Comparison of ENCODE assay signal across 1 cellular context in genomic region chr17:7856840-7857723, GRCh38.
TF ChIP-seq lines count a peak whose summit lies in the region.

NAA38 (minus strand) TSS chr17:7857559; CDS start chr17:7857463, 96 bp downstream.

TF ChIP-seq in HepG2, 621 proteins besides CTCF, POLR2A, EP300 and RAD21 (continued from another document and continues in another):
- TF ChIP-seq, protein P1, sequence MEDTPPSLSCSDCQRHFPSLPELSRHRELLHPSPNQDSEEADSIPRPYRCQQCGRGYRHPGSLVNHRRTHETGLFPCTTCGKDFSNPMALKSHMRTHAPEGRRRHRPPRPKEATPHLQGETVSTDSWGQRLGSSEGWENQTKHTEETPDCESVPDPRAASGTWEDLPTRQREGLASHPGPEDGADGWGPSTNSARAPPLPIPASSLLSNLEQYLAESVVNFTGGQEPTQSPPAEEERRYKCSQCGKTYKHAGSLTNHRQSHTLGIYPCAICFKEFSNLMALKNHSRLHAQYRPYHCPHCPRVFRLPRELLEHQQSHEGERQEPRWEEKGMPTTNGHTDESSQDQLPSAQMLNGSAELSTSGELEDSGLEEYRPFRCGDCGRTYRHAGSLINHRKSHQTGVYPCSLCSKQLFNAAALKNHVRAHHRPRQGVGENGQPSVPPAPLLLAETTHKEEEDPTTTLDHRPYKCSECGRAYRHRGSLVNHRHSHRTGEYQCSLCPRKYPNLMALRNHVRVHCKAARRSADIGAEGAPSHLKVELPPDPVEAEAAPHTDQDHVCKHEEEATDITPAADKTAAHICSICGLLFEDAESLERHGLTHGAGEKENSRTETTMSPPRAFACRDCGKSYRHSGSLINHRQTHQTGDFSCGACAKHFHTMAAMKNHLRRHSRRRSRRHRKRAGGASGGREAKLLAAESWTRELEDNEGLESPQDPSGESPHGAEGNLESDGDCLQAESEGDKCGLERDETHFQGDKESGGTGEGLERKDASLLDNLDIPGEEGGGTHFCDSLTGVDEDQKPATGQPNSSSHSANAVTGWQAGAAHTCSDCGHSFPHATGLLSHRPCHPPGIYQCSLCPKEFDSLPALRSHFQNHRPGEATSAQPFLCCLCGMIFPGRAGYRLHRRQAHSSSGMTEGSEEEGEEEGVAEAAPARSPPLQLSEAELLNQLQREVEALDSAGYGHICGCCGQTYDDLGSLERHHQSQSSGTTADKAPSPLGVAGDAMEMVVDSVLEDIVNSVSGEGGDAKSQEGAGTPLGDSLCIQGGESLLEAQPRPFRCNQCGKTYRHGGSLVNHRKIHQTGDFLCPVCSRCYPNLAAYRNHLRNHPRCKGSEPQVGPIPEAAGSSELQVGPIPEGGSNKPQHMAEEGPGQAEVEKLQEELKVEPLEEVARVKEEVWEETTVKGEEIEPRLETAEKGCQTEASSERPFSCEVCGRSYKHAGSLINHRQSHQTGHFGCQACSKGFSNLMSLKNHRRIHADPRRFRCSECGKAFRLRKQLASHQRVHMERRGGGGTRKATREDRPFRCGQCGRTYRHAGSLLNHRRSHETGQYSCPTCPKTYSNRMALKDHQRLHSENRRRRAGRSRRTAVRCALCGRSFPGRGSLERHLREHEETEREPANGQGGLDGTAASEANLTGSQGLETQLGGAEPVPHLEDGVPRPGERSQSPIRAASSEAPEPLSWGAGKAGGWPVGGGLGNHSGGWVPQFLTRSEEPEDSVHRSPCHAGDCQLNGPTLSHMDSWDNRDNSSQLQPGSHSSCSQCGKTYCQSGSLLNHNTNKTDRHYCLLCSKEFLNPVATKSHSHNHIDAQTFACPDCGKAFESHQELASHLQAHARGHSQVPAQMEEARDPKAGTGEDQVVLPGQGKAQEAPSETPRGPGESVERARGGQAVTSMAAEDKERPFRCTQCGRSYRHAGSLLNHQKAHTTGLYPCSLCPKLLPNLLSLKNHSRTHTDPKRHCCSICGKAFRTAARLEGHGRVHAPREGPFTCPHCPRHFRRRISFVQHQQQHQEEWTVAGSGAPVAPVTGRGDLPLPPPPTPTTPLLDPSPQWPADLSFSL (CRISPR knock-in tag; IDR thresholded peaks at IDR 0.05) = no peak
- peak; percentile 96 for TF ChIP-seq AGO1 (IDR thresholded peaks at IDR 0.05; ENCODE audit: low read depth, low read length, poor library complexity, severe bottlenecking)
- no peak for TF ChIP-seq ZNF431 (CRISPR knock-in tag; IDR thresholded peaks at IDR 0.05; ENCODE audit: borderline replicate concordance, low read depth)
- no peak for TF ChIP-seq AKAP8 (CRISPR knock-in tag; IDR thresholded peaks at IDR 0.05)
- peak; percentile 86 for TF ChIP-seq RFX1 (IDR thresholded peaks at IDR 0.05)
- no peak for TF ChIP-seq SSRP1 (CRISPR knock-in tag; IDR thresholded peaks at IDR 0.05)
- no peak for TF ChIP-seq SRSF4 (IDR thresholded peaks at IDR 0.05; ENCODE audit: low read depth, low read length, poor library complexity, severe bottlenecking)
- no peak for TF ChIP-seq PRMT3 (CRISPR knock-in tag; IDR thresholded peaks at IDR 0.05; ENCODE audit: borderline replicate concordance, low read depth)
- TF ChIP-seq NR2F6 (IDR thresholded peaks at IDR 0.05) = no peak
- TF ChIP-seq NR2F6 (CRISPR knock-in tag; IDR thresholded peaks at IDR 0.05) = peak; percentile 70
- no peak for TF ChIP-seq SMYD3 (CRISPR knock-in tag; IDR thresholded peaks at IDR 0.05)
- no peak for TF ChIP-seq ZNF282 (IDR thresholded peaks at IDR 0.05; ENCODE audit: partially characterized antibody)
- 0 out of 2 replicates have a peak, but pooled peaks have one; percentile 57 for TF ChIP-seq ZNF768 (CRISPR knock-in tag; IDR thresholded peaks at IDR 0.05)
- 0 out of 2 replicates have a peak, but pooled peaks have one; percentile 73 for TF ChIP-seq RBAK (CRISPR knock-in tag; IDR thresholded peaks at IDR 0.05)
- peak; percentile 56; the same call in 1 of the 2 replicates for TF ChIP-seq KLF6 (CRISPR knock-in tag; IDR thresholded peaks at IDR 0.05)
- TF ChIP-seq CHD4 (IDR thresholded peaks at IDR 0.05; ENCODE audit: borderline replicate concordance, low read length) = no peak
- TF ChIP-seq ZNF33A (CRISPR knock-in tag; IDR thresholded peaks at IDR 0.05; ENCODE audit: borderline replicate concordance) = no peak
- no peak for TF ChIP-seq MAZ (IDR thresholded peaks at IDR 0.05; ENCODE audit: borderline replicate concordance, low read depth, low read length)
- TF ChIP-seq MAZ (CRISPR knock-in tag; IDR thresholded peaks at IDR 0.05; ENCODE audit: low read depth) = peak; percentile 49
- TF ChIP-seq TGIF2 (CRISPR knock-in tag; IDR thresholded peaks at IDR 0.05) = peak; percentile 38; the same call in 1 of the 2 replicates
- peak; percentile 71; the same call in 1 of the 2 replicates for TF ChIP-seq NFKB2 (CRISPR knock-in tag; IDR thresholded peaks at IDR 0.05; ENCODE audit: borderline replicate concordance)
- no peak for TF ChIP-seq ZNF124 (CRISPR knock-in tag; IDR thresholded peaks at IDR 0.05)
- TF ChIP-seq, protein P2, sequence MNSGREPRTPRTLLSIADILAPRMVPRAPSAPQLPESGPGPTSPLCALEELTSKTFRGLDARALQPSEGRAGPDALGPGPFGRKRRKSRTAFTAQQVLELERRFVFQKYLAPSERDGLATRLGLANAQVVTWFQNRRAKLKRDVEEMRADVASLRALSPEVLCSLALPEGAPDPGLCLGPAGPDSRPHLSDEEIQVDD (CRISPR knock-in tag; IDR thresholded peaks at IDR 0.05; ENCODE audit: borderline replicate concordance) = peak; percentile 37; the same call in 1 of the 2 replicates
- TF ChIP-seq, protein P3, sequence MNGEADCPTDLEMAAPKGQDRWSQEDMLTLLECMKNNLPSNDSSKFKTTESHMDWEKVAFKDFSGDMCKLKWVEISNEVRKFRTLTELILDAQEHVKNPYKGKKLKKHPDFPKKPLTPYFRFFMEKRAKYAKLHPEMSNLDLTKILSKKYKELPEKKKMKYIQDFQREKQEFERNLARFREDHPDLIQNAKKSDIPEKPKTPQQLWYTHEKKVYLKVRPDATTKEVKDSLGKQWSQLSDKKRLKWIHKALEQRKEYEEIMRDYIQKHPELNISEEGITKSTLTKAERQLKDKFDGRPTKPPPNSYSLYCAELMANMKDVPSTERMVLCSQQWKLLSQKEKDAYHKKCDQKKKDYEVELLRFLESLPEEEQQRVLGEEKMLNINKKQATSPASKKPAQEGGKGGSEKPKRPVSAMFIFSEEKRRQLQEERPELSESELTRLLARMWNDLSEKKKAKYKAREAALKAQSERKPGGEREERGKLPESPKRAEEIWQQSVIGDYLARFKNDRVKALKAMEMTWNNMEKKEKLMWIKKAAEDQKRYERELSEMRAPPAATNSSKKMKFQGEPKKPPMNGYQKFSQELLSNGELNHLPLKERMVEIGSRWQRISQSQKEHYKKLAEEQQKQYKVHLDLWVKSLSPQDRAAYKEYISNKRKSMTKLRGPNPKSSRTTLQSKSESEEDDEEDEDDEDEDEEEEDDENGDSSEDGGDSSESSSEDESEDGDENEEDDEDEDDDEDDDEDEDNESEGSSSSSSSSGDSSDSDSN (CRISPR knock-in tag; IDR thresholded peaks at IDR 0.05) = peak; percentile 66
- no peak for TF ChIP-seq FLYWCH1 (CRISPR knock-in tag; IDR thresholded peaks at IDR 0.05)
- TF ChIP-seq FOXJ3 (CRISPR knock-in tag; IDR thresholded peaks at IDR 0.05; ENCODE audit: borderline replicate concordance) = 0 out of 2 replicates have a peak, but pooled peaks have one; percentile 32
- TF ChIP-seq BATF2 (CRISPR knock-in tag; IDR thresholded peaks at IDR 0.05) = no peak
- no peak for TF ChIP-seq RFXAP (CRISPR knock-in tag; IDR thresholded peaks at IDR 0.05; ENCODE audit: borderline replicate concordance)
- no peak for TF ChIP-seq PCBP2 (optimal IDR thresholded peaks at IDR 0.05; ENCODE audit: low read depth, low read length, poor library complexity, severe bottlenecking)
- TF ChIP-seq GATAD2A (CRISPR knock-in tag; IDR thresholded peaks at IDR 0.05) = 0 out of 2 replicates have a peak, but pooled peaks have one; percentile 13
- TF ChIP-seq HCFC1 (IDR thresholded peaks at IDR 0.05; ENCODE audit: low read depth, low read length) = peak; percentile 88
- TF ChIP-seq ZBTB7A (CRISPR knock-in tag; IDR thresholded peaks at IDR 0.05) = no peak
- no peak; the same call in 1 of the 2 replicates for TF ChIP-seq ZSCAN20 (CRISPR knock-in tag; IDR thresholded peaks at IDR 0.05; ENCODE audit: borderline replicate concordance)
- no peak for TF ChIP-seq ZNF180 (CRISPR knock-in tag; IDR thresholded peaks at IDR 0.05; ENCODE audit: borderline replicate concordance, low read depth)
- TF ChIP-seq RORA (CRISPR knock-in tag; IDR thresholded peaks at IDR 0.05) = no peak
- TF ChIP-seq SIX1 (CRISPR knock-in tag; IDR thresholded peaks at IDR 0.05; ENCODE audit: borderline replicate concordance) = no peak
- TF ChIP-seq ZMAT3 (CRISPR knock-in tag; conservative IDR thresholded peaks at IDR 0.05) = peak; percentile 54; the same call in 1 of the 2 replicates
- TF ChIP-seq SAFB2 (CRISPR knock-in tag; IDR thresholded peaks at IDR 0.05; ENCODE audit: borderline replicate concordance, low read depth) = 0 out of 2 replicates have a peak, but pooled peaks have one; percentile 39
- no peak for TF ChIP-seq ZFP36L1 (CRISPR knock-in tag; IDR thresholded peaks at IDR 0.05)
- no peak for TF ChIP-seq ZNF343 (CRISPR knock-in tag; IDR thresholded peaks at IDR 0.05)
- TF ChIP-seq JARID2 (CRISPR knock-in tag; IDR thresholded peaks at IDR 0.05; ENCODE audit: insufficient replicate concordance) = peak; percentile 52
- TF ChIP-seq MYC (CRISPR knock-in tag; IDR thresholded peaks at IDR 0.05; ENCODE audit: borderline replicate concordance) = peak; percentile 79
- TF ChIP-seq MAF1 (CRISPR knock-in tag; IDR thresholded peaks at IDR 0.05; ENCODE audit: borderline replicate concordance) = no peak
- TF ChIP-seq TOPORS (CRISPR knock-in tag; IDR thresholded peaks at IDR 0.05) = no peak
- TF ChIP-seq, protein P4, sequence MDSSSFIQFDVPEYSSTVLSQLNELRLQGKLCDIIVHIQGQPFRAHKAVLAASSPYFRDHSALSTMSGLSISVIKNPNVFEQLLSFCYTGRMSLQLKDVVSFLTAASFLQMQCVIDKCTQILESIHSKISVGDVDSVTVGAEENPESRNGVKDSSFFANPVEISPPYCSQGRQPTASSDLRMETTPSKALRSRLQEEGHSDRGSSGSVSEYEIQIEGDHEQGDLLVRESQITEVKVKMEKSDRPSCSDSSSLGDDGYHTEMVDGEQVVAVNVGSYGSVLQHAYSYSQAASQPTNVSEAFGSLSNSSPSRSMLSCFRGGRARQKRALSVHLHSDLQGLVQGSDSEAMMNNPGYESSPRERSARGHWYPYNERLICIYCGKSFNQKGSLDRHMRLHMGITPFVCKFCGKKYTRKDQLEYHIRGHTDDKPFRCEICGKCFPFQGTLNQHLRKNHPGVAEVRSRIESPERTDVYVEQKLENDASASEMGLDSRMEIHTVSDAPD (CRISPR knock-in tag; IDR thresholded peaks at IDR 0.05) = no peak
- TF ChIP-seq ZNF709 (CRISPR knock-in tag; IDR thresholded peaks at IDR 0.05) = no peak; the same call in none of the 2 replicates
- TF ChIP-seq ZNF780A (CRISPR knock-in tag; IDR thresholded peaks at IDR 0.05) = no peak
- TF ChIP-seq REST (IDR thresholded peaks at IDR 0.05; ENCODE audit: borderline replicate concordance in 1 of 2, low read depth in 1 of 2, low read length in 2 of 2) = no peak
- no peak for TF ChIP-seq MBNL3 (CRISPR knock-in tag; conservative IDR thresholded peaks at IDR 0.05)
- TF ChIP-seq TCF7 (IDR thresholded peaks at IDR 0.05; ENCODE audit: low read depth) = no peak
- peak; percentile 78; the same call in 1 of the 2 replicates for TF ChIP-seq RXRA (CRISPR knock-in tag; IDR thresholded peaks at IDR 0.05)
- 0 out of 2 replicates have a peak, but pooled peaks have one; percentile 19 for TF ChIP-seq MIER3 (CRISPR knock-in tag; IDR thresholded peaks at IDR 0.05; ENCODE audit: borderline replicate concordance)
- TF ChIP-seq CHD2 (IDR thresholded peaks at IDR 0.05; ENCODE audit: low read depth, low read length) = peak; percentile 97
- TF ChIP-seq, protein P5, sequence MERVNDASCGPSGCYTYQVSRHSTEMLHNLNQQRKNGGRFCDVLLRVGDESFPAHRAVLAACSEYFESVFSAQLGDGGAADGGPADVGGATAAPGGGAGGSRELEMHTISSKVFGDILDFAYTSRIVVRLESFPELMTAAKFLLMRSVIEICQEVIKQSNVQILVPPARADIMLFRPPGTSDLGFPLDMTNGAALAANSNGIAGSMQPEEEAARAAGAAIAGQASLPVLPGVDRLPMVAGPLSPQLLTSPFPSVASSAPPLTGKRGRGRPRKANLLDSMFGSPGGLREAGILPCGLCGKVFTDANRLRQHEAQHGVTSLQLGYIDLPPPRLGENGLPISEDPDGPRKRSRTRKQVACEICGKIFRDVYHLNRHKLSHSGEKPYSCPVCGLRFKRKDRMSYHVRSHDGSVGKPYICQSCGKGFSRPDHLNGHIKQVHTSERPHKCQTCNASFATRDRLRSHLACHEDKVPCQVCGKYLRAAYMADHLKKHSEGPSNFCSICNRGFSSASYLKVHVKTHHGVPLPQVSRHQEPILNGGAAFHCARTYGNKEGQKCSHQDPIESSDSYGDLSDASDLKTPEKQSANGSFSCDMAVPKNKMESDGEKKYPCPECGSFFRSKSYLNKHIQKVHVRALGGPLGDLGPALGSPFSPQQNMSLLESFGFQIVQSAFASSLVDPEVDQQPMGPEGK (CRISPR knock-in tag; IDR thresholded peaks at IDR 0.05) = peak; percentile 38; the same call in 1 of the 2 replicates
- peak; percentile 39 for TF ChIP-seq FOXK1 (CRISPR knock-in tag; IDR thresholded peaks at IDR 0.05; ENCODE audit: borderline replicate concordance, low read depth)
- no peak for TF ChIP-seq ZNF230 (CRISPR knock-in tag; IDR thresholded peaks at IDR 0.05)
- no peak for TF ChIP-seq SMARCC2 (IDR thresholded peaks at IDR 0.05)
